ENCODE assay signal across 22 cellular contexts in genomic region chr4:6449746-6450369, GRCh38. TPM values are rescaled to one million over a fixed set of nuclear protein-coding genes. Genes with fewer than 3 reads are reported as not detected.
DNase-seq lines count a peak whose midpoint lies in the region; ATAC-seq, FAIRE-seq and TF ChIP-seq lines count a peak whose summit lies in the region.
"Had no signal": no experiment of that assay in that cellular context is flagged by ENCODE, and none has a peak within 500 bp of the region (broad histone marks: within the 10 kb centered on the region; RNA-seq: fewer than 3 reads in every experiment).

No MANE protein-coding gene starts in this region.

- H3K36me3 Mint-ChIP-seq in endothelial cell (ENCODE audit: low read depth, unreplicated experiment) = no peaks in the 10 kb centered on the region
- H3K36me3 Mint-ChIP-seq: CD8-positive, alpha-beta T cell had no signal

- no peak for TF ChIP-seq CTCF in RWPE1 (conservative IDR thresholded peaks at IDR 0.05; ENCODE audit: low read depth)
- no peak for TF ChIP-seq CTCF in endothelial cell (IDR thresholded peaks at IDR 0.05; ENCODE audit: unreplicated experiment)

- no peak for ATAC-seq in HG03196 (IDR thresholded peaks at IDR 0.05; ENCODE audit: unreplicated experiment)
- ATAC-seq: CD8-positive, alpha-beta T cell; GM12878; HCT116 had no signal

- peaks cover 10% of the 10 kb centered on the region for H3K27me3 Mint-ChIP-seq in endothelial cell (ENCODE audit: unreplicated experiment)

- peak overlapping the region; percentile 47 for H3K27ac ChIP-seq in RWPE1
- H3K27ac ChIP-seq: BLaER1 treated with 17β-estradiol and CSF1 and Interleukin-3, amounts not matched to agents 10 nM and 100 nM had no signal

- no peaks in the 10 kb centered on the region for H3K9me3 Mint-ChIP-seq in endothelial cell (ENCODE audit: unreplicated experiment)
- H3K9me3 Mint-ChIP-seq: CD8-positive, alpha-beta T cell; GM23338 had no signal

- peaks cover 15% of the 10 kb centered on the region for H3K4me1 Mint-ChIP-seq in endothelial cell (ENCODE audit: unreplicated experiment)

- no peak overlapping the region for H3K4me3 Mint-ChIP-seq in endothelial cell (ENCODE audit: unreplicated experiment)
- H3K4me3 Mint-ChIP-seq: CD8-positive, alpha-beta T cell; GM23338 had no signal

- CTCF ChIA-PET in RWPE1 (lab: Yijun Ruan, JAX) = interaction anchor here (0.6 kb wide), 1 partner anchor 24 kb away, joined by 3 read pairs; no protein-coding TSS in a partner anchor

- no peak overlapping the region for H3K27ac Mint-ChIP-seq in endothelial cell (ENCODE audit: unreplicated experiment)
- H3K27ac Mint-ChIP-seq: CD8-positive, alpha-beta T cell; GM23338 had no signal

- POLR2A ChIA-PET in RWPE1 (lab: Yijun Ruan, JAX; ENCODE audit: low non-redundant PET) = no interaction called here

- DNase-seq in RWPE1 (ENCODE audit: low spot score) (no peak), cerebellar cortex (ENCODE audit: low spot score) (peak; percentile 59), midbrain (lab: John Stamatoyannopoulos, UW) (peak; percentile 37), superior temporal gyrus (ENCODE audit: extremely low spot score) (peak; percentile 44), endothelial cell (ENCODE audit: low spot score) (no peak), HTR-8/SVneo (ENCODE audit: insufficient read length, low spot score) (no peak)
- DNase-seq: Calu3; CD8-positive, alpha-beta T cell; MM.1S; NCI-H1092 treated with DMSO at 0.1 percent for 48 hours; NCI-H2081; NCI-H748 treated with DMSO at 0.1 percent for 48 hours; NK-92 treated with Interleukin-12 subunit alpha and Interleukin-12 subunit beta, amount 100 ng/mL, for 24 hours; SHP77 treated with DMSO at 0.1 percent for 48 hours had no signal

- FAIRE-seq in HTR-8/SVneo (lab: Jason Lieb, UNC) = no peak
- FAIRE-seq: GM12878, RCC 7860 had no signal

RNA-seq across cellular contexts. Expression of gene PPP2R2C, which starts 22.6 kb away (rescaled TPM):
- total RNA-seq in endothelial cell (ENCODE audit: unreplicated experiment) = 1.7 TPM
- total RNA-seq: A673; CD8-positive, alpha-beta T cell; OCI-LY7 had no signal

Comparison
In these comparisons a context has a peak if more than half of its experiments do, and no peak if none do; other contexts are left out.
1. DNase-seq: peak in cerebellar cortex (single experiment), midbrain (single experiment) and superior temporal gyrus (single experiment); none in RWPE1 (single experiment), endothelial cell (single experiment) and HTR-8/SVneo (single experiment).